ENCODE assay signal across 22 cellular contexts in the genomic region with DNA sequence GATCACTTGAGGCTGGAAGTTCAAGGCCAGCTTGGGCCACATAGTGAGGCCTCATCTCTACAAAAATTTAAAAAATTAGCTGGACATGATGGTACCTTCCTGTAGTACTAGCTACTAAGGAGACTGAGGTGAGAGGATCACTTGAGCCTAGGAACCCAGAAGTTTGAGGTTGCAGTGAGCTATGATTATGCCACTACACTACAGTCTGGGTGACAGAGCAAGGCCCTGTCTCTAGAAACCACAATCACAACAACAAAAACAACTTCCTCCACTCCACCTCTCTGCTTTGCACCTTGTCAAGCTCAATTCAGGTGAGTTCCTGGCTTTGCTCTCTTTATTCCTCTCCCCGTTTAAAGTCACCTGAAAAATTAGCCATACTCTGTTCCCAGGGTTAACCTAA.
"Had no signal": no experiment of that assay in that cellular context is flagged by ENCODE, and none has a peak within 500 bp of the region (broad histone marks: within the 10 kb centered on the region; RNA-seq: fewer than 3 reads in every experiment).

No MANE protein-coding gene starts in this region.

- H3K4me2 ChIP-seq: SK-N-SH had no signal

- H3K27ac ChIP-seq: RWPE1 had no signal

- H3K9me3 ChIP-seq: SK-N-SH had no signal

- H3K9ac ChIP-seq: SK-N-SH had no signal

- DNase-seq: KBM-7; MV-4-11; NCI-H1048; NCI-H1105; NCI-H1417; NCI-H1436 treated with DMSO at 0.1 percent for 48 hours; NCI-H1694; NCI-H187 treated with DMSO at 0.1 percent for 48 hours; NCI-H2029 treated with DMSO at 0.1 percent for 48 hours; NCI-H2171 treated with DMSO at 0.1 percent for 48 hours; NCI-H345; NCI-H446 treated with DMSO at 0.1 percent for 48 hours; NCI-H524; NCI-H526 treated with DMSO at 0.1 percent for 48 hours; NCI-H748 treated with DMSO at 0.1 percent for 48 hours; NK-92 treated with Interleukin-12 subunit alpha and Interleukin-12 subunit beta, amount 100 ng/mL, for 24 hours; PC-3; SHP77; SK-N-SH; SW 1271 had no signal

- ATAC-seq: Panc1, PC-3 had no signal
